In the genomic region with DNA sequence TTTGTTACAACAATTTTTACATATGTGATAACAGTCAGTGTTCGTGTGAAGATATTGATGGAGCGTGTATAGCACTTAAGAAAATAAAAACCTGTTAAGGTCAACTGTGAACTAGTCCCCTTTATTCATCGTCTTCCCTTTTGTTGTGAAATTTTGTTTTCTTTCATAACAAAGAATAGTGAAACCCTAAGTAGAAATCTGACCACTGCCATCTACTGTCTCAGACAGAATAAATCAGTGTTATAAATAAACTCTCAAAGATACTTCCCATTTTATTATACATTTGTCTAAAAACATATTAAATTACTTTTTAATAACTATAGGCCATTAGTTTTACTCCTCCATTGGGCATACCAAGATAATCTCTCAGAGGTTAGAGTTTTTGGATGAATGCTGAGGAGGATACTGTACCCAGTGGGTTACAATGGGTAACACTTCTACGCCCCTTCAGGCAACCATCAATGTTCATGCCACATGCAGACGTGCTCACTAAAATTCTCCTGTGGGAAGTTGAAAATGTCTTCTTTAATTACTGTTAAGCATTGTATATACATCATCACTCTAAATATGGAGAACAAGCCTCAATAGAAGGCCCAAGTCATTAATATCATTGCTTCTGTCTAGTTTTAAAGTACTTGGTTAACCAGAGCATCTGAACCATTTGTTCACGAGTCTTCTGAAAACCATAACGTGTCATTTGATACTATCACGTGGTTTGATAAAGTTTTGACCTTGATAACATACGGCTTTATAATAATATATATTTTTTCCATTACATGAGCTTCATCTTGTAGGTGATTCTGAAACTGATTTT, we compare ENCODE assay signal across 1 cellular context.
TF ChIP-seq lines count a peak whose summit lies in the region.

No MANE protein-coding gene starts in this region.

TF ChIP-seq in GM12878, 131 proteins besides CTCF, POLR2A, EP300 and RAD21 (continued from another document):
- TF ChIP-seq, protein P1, sequence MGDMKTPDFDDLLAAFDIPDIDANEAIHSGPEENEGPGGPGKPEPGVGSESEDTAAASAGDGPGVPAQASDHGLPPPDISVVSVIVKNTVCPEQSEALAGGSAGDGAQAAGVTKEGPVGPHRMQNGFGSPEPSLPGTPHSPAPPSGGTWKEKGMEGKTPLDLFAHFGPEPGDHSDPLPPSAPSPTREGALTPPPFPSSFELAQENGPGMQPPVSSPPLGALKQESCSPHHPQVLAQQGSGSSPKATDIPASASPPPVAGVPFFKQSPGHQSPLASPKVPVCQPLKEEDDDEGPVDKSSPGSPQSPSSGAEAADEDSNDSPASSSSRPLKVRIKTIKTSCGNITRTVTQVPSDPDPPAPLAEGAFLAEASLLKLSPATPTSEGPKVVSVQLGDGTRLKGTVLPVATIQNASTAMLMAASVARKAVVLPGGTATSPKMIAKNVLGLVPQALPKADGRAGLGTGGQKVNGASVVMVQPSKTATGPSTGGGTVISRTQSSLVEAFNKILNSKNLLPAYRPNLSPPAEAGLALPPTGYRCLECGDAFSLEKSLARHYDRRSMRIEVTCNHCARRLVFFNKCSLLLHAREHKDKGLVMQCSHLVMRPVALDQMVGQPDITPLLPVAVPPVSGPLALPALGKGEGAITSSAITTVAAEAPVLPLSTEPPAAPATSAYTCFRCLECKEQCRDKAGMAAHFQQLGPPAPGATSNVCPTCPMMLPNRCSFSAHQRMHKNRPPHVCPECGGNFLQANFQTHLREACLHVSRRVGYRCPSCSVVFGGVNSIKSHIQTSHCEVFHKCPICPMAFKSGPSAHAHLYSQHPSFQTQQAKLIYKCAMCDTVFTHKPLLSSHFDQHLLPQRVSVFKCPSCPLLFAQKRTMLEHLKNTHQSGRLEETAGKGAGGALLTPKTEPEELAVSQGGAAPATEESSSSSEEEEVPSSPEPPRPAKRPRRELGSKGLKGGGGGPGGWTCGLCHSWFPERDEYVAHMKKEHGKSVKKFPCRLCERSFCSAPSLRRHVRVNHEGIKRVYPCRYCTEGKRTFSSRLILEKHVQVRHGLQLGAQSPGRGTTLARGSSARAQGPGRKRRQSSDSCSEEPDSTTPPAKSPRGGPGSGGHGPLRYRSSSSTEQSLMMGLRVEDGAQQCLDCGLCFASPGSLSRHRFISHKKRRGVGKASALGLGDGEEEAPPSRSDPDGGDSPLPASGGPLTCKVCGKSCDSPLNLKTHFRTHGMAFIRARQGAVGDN (IDR thresholded peaks at IDR 0.05): 0 out of 2 replicates have a peak, but pooled peaks have one; percentile 11
- TF ChIP-seq SMC3 (IDR thresholded peaks at IDR 0.05; ENCODE audit: borderline replicate concordance, low read length) (peak; percentile 49; the same call in 1 of the 2 replicates), PKNOX1 (IDR thresholded peaks at IDR 0.05) (no peak), SIN3A (IDR thresholded peaks at IDR 0.05; ENCODE audit: low read depth, low read length) (no peak), BHLHE40 (IDR thresholded peaks at IDR 0.05; ENCODE audit: borderline replicate concordance in 1 of 2, low read depth in 2 of 2, low read length in 1 of 2) (no peak), IKZF1 (conservative IDR thresholded peaks at IDR 0.05) (no peak), SREBF2 (IDR thresholded peaks at IDR 0.05; ENCODE audit: low read length) (no peak), EGR1 (IDR thresholded peaks at IDR 0.05; ENCODE audit: borderline replicate concordance in 1 of 2, low read depth in 2 of 2, low read length in 2 of 2) (no peak), MYB (IDR thresholded peaks at IDR 0.05; ENCODE audit: borderline replicate concordance, low read depth, low read length) (no peak), ZNF24 (IDR thresholded peaks at IDR 0.05) (0 out of 2 replicates have a peak, but pooled peaks have one; percentile 52), BCL3 (IDR thresholded peaks at IDR 0.05; ENCODE audit: borderline replicate concordance, insufficient read depth, low read depth, low read length, poor library complexity, severe bottlenecking) (no peak)
- TF ChIP-seq, protein P2, sequence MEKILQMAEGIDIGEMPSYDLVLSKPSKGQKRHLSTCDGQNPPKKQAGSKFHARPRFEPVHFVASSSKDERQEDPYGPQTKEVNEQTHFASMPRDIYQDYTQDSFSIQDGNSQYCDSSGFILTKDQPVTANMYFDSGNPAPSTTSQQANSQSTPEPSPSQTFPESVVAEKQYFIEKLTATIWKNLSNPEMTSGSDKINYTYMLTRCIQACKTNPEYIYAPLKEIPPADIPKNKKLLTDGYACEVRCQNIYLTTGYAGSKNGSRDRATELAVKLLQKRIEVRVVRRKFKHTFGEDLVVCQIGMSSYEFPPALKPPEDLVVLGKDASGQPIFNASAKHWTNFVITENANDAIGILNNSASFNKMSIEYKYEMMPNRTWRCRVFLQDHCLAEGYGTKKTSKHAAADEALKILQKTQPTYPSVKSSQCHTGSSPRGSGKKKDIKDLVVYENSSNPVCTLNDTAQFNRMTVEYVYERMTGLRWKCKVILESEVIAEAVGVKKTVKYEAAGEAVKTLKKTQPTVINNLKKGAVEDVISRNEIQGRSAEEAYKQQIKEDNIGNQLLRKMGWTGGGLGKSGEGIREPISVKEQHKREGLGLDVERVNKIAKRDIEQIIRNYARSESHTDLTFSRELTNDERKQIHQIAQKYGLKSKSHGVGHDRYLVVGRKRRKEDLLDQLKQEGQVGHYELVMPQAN (conservative IDR thresholded peaks at IDR 0.05): no peak
- TF ChIP-seq, protein P3, sequence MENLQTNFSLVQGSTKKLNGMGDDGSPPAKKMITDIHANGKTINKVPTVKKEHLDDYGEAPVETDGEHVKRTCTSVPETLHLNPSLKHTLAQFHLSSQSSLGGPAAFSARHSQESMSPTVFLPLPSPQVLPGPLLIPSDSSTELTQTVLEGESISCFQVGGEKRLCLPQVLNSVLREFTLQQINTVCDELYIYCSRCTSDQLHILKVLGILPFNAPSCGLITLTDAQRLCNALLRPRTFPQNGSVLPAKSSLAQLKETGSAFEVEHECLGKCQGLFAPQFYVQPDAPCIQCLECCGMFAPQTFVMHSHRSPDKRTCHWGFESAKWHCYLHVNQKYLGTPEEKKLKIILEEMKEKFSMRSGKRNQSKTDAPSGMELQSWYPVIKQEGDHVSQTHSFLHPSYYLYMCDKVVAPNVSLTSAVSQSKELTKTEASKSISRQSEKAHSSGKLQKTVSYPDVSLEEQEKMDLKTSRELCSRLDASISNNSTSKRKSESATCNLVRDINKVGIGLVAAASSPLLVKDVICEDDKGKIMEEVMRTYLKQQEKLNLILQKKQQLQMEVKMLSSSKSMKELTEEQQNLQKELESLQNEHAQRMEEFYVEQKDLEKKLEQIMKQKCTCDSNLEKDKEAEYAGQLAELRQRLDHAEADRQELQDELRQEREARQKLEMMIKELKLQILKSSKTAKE (IDR thresholded peaks at IDR 0.05; ENCODE audit: low read depth, poor library complexity, severe bottlenecking): no peak
- TF ChIP-seq, protein P4, sequence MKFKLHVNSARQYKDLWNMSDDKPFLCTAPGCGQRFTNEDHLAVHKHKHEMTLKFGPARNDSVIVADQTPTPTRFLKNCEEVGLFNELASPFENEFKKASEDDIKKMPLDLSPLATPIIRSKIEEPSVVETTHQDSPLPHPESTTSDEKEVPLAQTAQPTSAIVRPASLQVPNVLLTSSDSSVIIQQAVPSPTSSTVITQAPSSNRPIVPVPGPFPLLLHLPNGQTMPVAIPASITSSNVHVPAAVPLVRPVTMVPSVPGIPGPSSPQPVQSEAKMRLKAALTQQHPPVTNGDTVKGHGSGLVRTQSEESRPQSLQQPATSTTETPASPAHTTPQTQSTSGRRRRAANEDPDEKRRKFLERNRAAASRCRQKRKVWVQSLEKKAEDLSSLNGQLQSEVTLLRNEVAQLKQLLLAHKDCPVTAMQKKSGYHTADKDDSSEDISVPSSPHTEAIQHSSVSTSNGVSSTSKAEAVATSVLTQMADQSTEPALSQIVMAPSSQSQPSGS (IDR thresholded peaks at IDR 0.05; ENCODE audit: low read length): no peak
TF ChIP-seq in GM12878: peak in this region for 4.
